8 cellular contexts compared by ENCODE assay signal in genomic region chr4:99808260-99808857, GRCh38. TPM values are rescaled to one million over a fixed set of nuclear protein-coding genes. Genes with fewer than 3 reads are reported as not detected.
A peak's percentile ranks its signal among the peaks of the same experiment; 100 is the strongest.
DNase-seq lines count a peak whose midpoint lies in the region; ATAC-seq and TF ChIP-seq lines count a peak whose summit lies in the region.

No MANE protein-coding gene starts in this region.

- no peak overlapping the region for H3K27ac ChIP-seq in neutrophil
- no peak overlapping the region for H3K27ac ChIP-seq in upper lobe of right lung

- TF ChIP-seq CTCF in BE2C (IDR thresholded peaks at IDR 0.05; ENCODE audit: low read depth, low read length) = peak; percentile 83
- peak; percentile 57 for TF ChIP-seq CTCF in neutrophil (IDR thresholded peaks at IDR 0.05)
- TF ChIP-seq CTCF in upper lobe of right lung (IDR thresholded peaks at IDR 0.05) = peak; percentile 75

- intact Hi-C loops in upper lobe of right lung (cut with DNase I) = loop anchor here (10.0 kb wide), 1 partner anchor 244 kb away; the partner anchor contains the start of gene TRMT10A

- no peaks in the 10 kb centered on the region for H3K9me3 ChIP-seq in BE2C
- H3K9me3 ChIP-seq in neutrophil = no peaks in the 10 kb centered on the region
- no peaks in the 10 kb centered on the region for H3K9me3 ChIP-seq in upper lobe of right lung

- no peak for TF ChIP-seq POLR2A in erythroblast (IDR thresholded peaks at IDR 0.05; ENCODE audit: low read length)

- no peaks in the 10 kb centered on the region for H3K4me1 ChIP-seq in BE2C
- H3K4me1 ChIP-seq in neutrophil (ENCODE audit: control insufficient read depth in 1 of 2, insufficient read depth in 1 of 2, low read depth in 1 of 2, low read length in 1 of 2) = peaks cover 10% of the 10 kb centered on the region in 2 experiments
- no peaks in the 10 kb centered on the region for H3K4me1 ChIP-seq in upper lobe of right lung

- peak; percentile 82 for ATAC-seq in GM19023 (IDR thresholded peaks at IDR 0.05; ENCODE audit: unreplicated experiment)
- peak; percentile 76 for ATAC-seq in HG03097 (IDR thresholded peaks at IDR 0.05; ENCODE audit: low FRiP score, unreplicated experiment)
- peak; percentile 93 for ATAC-seq in upper lobe of right lung

- no peak overlapping the region for H3K4me3 ChIP-seq in BE2C (ENCODE audit: low read depth, low read length)
- H3K4me3 ChIP-seq in neutrophil (ENCODE audit: low read depth in 1 of 2, low read length in 1 of 2) = no peak overlapping the region
- no peak overlapping the region for H3K4me3 ChIP-seq in upper lobe of right lung

- DNase-seq in BE2C (peak; percentile 59), NOMO-1 (lab: John Stamatoyannopoulos, UW; ENCODE audit: unreplicated experiment in 2 of 2) (peak; percentile 39 to 43), erythroblast (lab: John Stamatoyannopoulos, UW) (peak; percentile 61 to 77), upper lobe of right lung (peak; percentile 78)
- DNase-seq in activated CD8-positive, alpha-beta memory T cell treated with anti-CD3 and anti-CD28 coated beads for 48 hours (ENCODE audit: low read depth in 2 of 3, low spot score in 2 of 3) = peak; percentile 28 to 33 (median 32)

- H3K27me3 ChIP-seq in BE2C = peaks cover 12% of the 10 kb centered on the region; the same call in 1 of the 2 replicates
- peaks cover 14% of the 10 kb centered on the region for H3K27me3 ChIP-seq in neutrophil
- H3K27me3 ChIP-seq in upper lobe of right lung = no peaks in the 10 kb centered on the region

- H3K36me3 ChIP-seq in BE2C (no peaks in the 10 kb centered on the region), neutrophil (no peaks in the 10 kb centered on the region), upper lobe of right lung (no peaks in the 10 kb centered on the region)

RNA-seq across cellular contexts. Expression of gene DAPP1, which starts 8.3 kb away (rescaled TPM):
- 0.40 TPM for polyA plus RNA-seq in BE2C (2012; ENCODE audit: insufficient read depth, insufficient read length, low read depth)
- 8.9 TPM for total RNA-seq in upper lobe of right lung
